Comparison of ENCODE assay signal across 1 cellular context in genomic region chr1:25568834-25569598, GRCh38.
TF ChIP-seq lines count a peak whose summit lies in the region.

No MANE protein-coding gene starts in this region.

TF ChIP-seq in K562, 482 proteins besides CTCF, POLR2A, EP300 and RAD21 (continues in another document):
- peak; percentile 80 for TF ChIP-seq ARID1B (IDR thresholded peaks at IDR 0.05)
- TF ChIP-seq CCNT2 (IDR thresholded peaks at IDR 0.05; ENCODE audit: borderline replicate concordance, extremely low read depth, insufficient read length, low read depth, low read length), result peak; percentile 32
- peak; percentile 56 for TF ChIP-seq FOS (IDR thresholded peaks at IDR 0.05; ENCODE audit: extremely low read depth, insufficient read length)
- 0 out of 2 replicates have a peak, but pooled peaks have one; percentile 55 for TF ChIP-seq SMARCC2 (IDR thresholded peaks at IDR 0.05; ENCODE audit: low read depth)
- no peak for TF ChIP-seq YY1 (IDR thresholded peaks at IDR 0.05; ENCODE audit: borderline replicate concordance in 1 of 3, control insufficient read depth in 1 of 3, extremely low read depth in 1 of 3, insufficient read depth in 3 of 3, insufficient read length in 1 of 3, insufficient replicate concordance in 2 of 3, low read depth in 1 of 3, low read length in 2 of 3)
- no peak for TF ChIP-seq ZBED1 (IDR thresholded peaks at IDR 0.05)
- peak; percentile 99 for TF ChIP-seq JUN (IDR thresholded peaks at IDR 0.05; ENCODE audit: borderline replicate concordance, low read depth, low read length)
- TF ChIP-seq JUN (CRISPR knock-in tag; IDR thresholded peaks at IDR 0.05; ENCODE audit: borderline replicate concordance), result peak; percentile 95
- TF ChIP-seq, protein P1, sequence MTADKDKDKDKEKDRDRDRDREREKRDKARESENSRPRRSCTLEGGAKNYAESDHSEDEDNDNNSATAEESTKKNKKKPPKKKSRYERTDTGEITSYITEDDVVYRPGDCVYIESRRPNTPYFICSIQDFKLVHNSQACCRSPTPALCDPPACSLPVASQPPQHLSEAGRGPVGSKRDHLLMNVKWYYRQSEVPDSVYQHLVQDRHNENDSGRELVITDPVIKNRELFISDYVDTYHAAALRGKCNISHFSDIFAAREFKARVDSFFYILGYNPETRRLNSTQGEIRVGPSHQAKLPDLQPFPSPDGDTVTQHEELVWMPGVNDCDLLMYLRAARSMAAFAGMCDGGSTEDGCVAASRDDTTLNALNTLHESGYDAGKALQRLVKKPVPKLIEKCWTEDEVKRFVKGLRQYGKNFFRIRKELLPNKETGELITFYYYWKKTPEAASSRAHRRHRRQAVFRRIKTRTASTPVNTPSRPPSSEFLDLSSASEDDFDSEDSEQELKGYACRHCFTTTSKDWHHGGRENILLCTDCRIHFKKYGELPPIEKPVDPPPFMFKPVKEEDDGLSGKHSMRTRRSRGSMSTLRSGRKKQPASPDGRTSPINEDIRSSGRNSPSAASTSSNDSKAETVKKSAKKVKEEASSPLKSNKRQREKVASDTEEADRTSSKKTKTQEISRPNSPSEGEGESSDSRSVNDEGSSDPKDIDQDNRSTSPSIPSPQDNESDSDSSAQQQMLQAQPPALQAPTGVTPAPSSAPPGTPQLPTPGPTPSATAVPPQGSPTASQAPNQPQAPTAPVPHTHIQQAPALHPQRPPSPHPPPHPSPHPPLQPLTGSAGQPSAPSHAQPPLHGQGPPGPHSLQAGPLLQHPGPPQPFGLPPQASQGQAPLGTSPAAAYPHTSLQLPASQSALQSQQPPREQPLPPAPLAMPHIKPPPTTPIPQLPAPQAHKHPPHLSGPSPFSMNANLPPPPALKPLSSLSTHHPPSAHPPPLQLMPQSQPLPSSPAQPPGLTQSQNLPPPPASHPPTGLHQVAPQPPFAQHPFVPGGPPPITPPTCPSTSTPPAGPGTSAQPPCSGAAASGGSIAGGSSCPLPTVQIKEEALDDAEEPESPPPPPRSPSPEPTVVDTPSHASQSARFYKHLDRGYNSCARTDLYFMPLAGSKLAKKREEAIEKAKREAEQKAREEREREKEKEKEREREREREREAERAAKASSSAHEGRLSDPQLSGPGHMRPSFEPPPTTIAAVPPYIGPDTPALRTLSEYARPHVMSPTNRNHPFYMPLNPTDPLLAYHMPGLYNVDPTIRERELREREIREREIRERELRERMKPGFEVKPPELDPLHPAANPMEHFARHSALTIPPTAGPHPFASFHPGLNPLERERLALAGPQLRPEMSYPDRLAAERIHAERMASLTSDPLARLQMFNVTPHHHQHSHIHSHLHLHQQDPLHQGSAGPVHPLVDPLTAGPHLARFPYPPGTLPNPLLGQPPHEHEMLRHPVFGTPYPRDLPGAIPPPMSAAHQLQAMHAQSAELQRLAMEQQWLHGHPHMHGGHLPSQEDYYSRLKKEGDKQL (CRISPR knock-in tag; IDR thresholded peaks at IDR 0.05; ENCODE audit: borderline replicate concordance), result no peak
- TF ChIP-seq ZFP1 (CRISPR knock-in tag; IDR thresholded peaks at IDR 0.05), result no peak
- no peak for TF ChIP-seq EHMT2 (IDR thresholded peaks at IDR 0.05)
- TF ChIP-seq NFXL1 (CRISPR knock-in tag; IDR thresholded peaks at IDR 0.05), result no peak
- TF ChIP-seq GATAD2A (IDR thresholded peaks at IDR 0.05), result peak; percentile 58; the same call in 1 of the 2 replicates
- peak in 1 of 2 experiments; percentile 29; a peak in 1 of 4 replicates for TF ChIP-seq KDM1A (IDR thresholded peaks at IDR 0.05)
- 0 out of 2 replicates have a peak, but pooled peaks have one; percentile 22 for TF ChIP-seq RUNX1 (IDR thresholded peaks at IDR 0.05; ENCODE audit: low read depth)
- TF ChIP-seq CXXC5 (CRISPR knock-in tag; IDR thresholded peaks at IDR 0.05), result 0 out of 2 replicates have a peak, but pooled peaks have one; percentile 14
- peak; percentile 98 for TF ChIP-seq JUND (IDR thresholded peaks at IDR 0.05; ENCODE audit: borderline replicate concordance, low read depth, low read length)
- TF ChIP-seq JUND (tag; IDR thresholded peaks at IDR 0.05; ENCODE audit: borderline replicate concordance, low read depth, low read length), result peak; percentile 96
- TF ChIP-seq RBBP5 (IDR thresholded peaks at IDR 0.05; ENCODE audit: borderline replicate concordance, insufficient read depth, low read length, poor library complexity, severe bottlenecking), result peak; percentile 32
- peak in 1 of 2 experiments; percentile 59; a peak in 1 of 4 replicates for TF ChIP-seq MNT (conservative IDR thresholded peaks at IDR 0.05)
- TF ChIP-seq, protein P2, sequence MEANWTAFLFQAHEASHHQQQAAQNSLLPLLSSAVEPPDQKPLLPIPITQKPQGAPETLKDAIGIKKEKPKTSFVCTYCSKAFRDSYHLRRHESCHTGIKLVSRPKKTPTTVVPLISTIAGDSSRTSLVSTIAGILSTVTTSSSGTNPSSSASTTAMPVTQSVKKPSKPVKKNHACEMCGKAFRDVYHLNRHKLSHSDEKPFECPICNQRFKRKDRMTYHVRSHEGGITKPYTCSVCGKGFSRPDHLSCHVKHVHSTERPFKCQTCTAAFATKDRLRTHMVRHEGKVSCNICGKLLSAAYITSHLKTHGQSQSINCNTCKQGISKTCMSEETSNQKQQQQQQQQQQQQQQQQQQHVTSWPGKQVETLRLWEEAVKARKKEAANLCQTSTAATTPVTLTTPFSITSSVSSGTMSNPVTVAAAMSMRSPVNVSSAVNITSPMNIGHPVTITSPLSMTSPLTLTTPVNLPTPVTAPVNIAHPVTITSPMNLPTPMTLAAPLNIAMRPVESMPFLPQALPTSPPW (CRISPR knock-in tag; IDR thresholded peaks at IDR 0.05), result peak; percentile 44
- peak; percentile 48; the same call in 1 of the 2 replicates for TF ChIP-seq BHLHE40 (IDR thresholded peaks at IDR 0.05; ENCODE audit: low read length)
- peak; percentile 84 for TF ChIP-seq DPF2 (IDR thresholded peaks at IDR 0.05)
- TF ChIP-seq ELF1 (tag; IDR thresholded peaks at IDR 0.05), result no peak
- peak; percentile 97 for TF ChIP-seq FOSL1 (tag; conservative IDR thresholded peaks at IDR 0.05)
- TF ChIP-seq EGR1 (conservative IDR thresholded peaks at IDR 0.05), result peak; percentile 85
- TF ChIP-seq GTF2E2 (tag; IDR thresholded peaks at IDR 0.05), result peak; percentile 67; the same call in 1 of the 2 replicates
- TF ChIP-seq TRIM24 (IDR thresholded peaks at IDR 0.05), result no peak
- TF ChIP-seq, protein P3, sequence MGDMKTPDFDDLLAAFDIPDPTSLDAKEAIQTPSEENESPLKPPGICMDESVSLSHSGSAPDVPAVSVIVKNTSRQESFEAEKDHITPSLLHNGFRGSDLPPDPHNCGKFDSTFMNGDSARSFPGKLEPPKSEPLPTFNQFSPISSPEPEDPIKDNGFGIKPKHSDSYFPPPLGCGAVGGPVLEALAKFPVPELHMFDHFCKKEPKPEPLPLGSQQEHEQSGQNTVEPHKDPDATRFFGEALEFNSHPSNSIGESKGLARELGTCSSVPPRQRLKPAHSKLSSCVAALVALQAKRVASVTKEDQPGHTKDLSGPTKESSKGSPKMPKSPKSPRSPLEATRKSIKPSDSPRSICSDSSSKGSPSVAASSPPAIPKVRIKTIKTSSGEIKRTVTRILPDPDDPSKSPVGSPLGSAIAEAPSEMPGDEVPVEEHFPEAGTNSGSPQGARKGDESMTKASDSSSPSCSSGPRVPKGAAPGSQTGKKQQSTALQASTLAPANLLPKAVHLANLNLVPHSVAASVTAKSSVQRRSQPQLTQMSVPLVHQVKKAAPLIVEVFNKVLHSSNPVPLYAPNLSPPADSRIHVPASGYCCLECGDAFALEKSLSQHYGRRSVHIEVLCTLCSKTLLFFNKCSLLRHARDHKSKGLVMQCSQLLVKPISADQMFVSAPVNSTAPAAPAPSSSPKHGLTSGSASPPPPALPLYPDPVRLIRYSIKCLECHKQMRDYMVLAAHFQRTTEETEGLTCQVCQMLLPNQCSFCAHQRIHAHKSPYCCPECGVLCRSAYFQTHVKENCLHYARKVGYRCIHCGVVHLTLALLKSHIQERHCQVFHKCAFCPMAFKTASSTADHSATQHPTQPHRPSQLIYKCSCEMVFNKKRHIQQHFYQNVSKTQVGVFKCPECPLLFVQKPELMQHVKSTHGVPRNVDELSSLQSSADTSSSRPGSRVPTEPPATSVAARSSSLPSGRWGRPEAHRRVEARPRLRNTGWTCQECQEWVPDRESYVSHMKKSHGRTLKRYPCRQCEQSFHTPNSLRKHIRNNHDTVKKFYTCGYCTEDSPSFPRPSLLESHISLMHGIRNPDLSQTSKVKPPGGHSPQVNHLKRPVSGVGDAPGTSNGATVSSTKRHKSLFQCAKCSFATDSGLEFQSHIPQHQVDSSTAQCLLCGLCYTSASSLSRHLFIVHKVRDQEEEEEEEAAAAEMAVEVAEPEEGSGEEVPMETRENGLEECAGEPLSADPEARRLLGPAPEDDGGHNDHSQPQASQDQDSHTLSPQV (IDR thresholded peaks at IDR 0.05), result 0 out of 2 replicates have a peak, but pooled peaks have one; percentile 28
- TF ChIP-seq ATF3 (IDR thresholded peaks at IDR 0.05), result peak; percentile 99
- TF ChIP-seq ATF3 (CRISPR knock-in tag; conservative IDR thresholded peaks at IDR 0.05), result peak; percentile 96
- peak; percentile 74; the same call in 1 of the 2 replicates for TF ChIP-seq ZBTB7A (IDR thresholded peaks at IDR 0.05; ENCODE audit: borderline replicate concordance, control insufficient read depth, low read depth, low read length)
- TF ChIP-seq SAP30 (IDR thresholded peaks at IDR 0.05; ENCODE audit: borderline replicate concordance, insufficient read depth, low read depth, low read length, poor library complexity, severe bottlenecking), result no peak
- TF ChIP-seq, protein P4, sequence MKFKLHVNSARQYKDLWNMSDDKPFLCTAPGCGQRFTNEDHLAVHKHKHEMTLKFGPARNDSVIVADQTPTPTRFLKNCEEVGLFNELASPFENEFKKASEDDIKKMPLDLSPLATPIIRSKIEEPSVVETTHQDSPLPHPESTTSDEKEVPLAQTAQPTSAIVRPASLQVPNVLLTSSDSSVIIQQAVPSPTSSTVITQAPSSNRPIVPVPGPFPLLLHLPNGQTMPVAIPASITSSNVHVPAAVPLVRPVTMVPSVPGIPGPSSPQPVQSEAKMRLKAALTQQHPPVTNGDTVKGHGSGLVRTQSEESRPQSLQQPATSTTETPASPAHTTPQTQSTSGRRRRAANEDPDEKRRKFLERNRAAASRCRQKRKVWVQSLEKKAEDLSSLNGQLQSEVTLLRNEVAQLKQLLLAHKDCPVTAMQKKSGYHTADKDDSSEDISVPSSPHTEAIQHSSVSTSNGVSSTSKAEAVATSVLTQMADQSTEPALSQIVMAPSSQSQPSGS (CRISPR knock-in tag; IDR thresholded peaks at IDR 0.05), result peak; percentile 62; the same call in 1 of the 2 replicates
- TF ChIP-seq CREB3L1 (IDR thresholded peaks at IDR 0.05; ENCODE audit: borderline replicate concordance, low read depth), result peak; percentile 27; the same call in 1 of the 2 replicates
- TF ChIP-seq ATF7 (IDR thresholded peaks at IDR 0.05), result peak; percentile 92
- 0 out of 2 replicates have a peak, but pooled peaks have one; percentile 16 for TF ChIP-seq CBFA2T3 (IDR thresholded peaks at IDR 0.05)
- peak; percentile 86 for TF ChIP-seq SMARCE1 (IDR thresholded peaks at IDR 0.05)
- no peak for TF ChIP-seq HNRNPH1 (optimal IDR thresholded peaks at IDR 0.05; ENCODE audit: low read depth, low read length)
- peak; percentile 25 for TF ChIP-seq NEUROD1 (IDR thresholded peaks at IDR 0.05; ENCODE audit: borderline replicate concordance, low read depth, low read length, partially characterized antibody)
- no peak for TF ChIP-seq ZNF146 (CRISPR knock-in tag; IDR thresholded peaks at IDR 0.05; ENCODE audit: unreplicated experiment)
- TF ChIP-seq CHAMP1 (IDR thresholded peaks at IDR 0.05), result no peak
